Comparison of ENCODE assay signal across 8 cellular contexts in genomic region chr13:41059466-41059865, GRCh38. TPM values are rescaled to one million over a fixed set of nuclear protein-coding genes. Genes with fewer than 3 reads are reported as not detected.
A peak's percentile ranks its signal among the peaks of the same experiment; 100 is the strongest.
DNase-seq lines count a peak whose midpoint lies in the region; ATAC-seq, FAIRE-seq and TF ChIP-seq lines count a peak whose summit lies in the region.

No MANE protein-coding gene starts in this region.

- no peak for ATAC-seq in GM21515 (IDR thresholded peaks at IDR 0.05; ENCODE audit: unreplicated experiment)
- no peak for ATAC-seq in GM21526 (IDR thresholded peaks at IDR 0.05; ENCODE audit: low FRiP score, unreplicated experiment)
- no peak for ATAC-seq in GM19351 (IDR thresholded peaks at IDR 0.05; ENCODE audit: unreplicated experiment)

- FAIRE-seq in GM18507 (lab: Jason Lieb, UNC) = peak; percentile 50

- no peak for TF ChIP-seq EP300 in neural cell (conservative IDR thresholded peaks at IDR 0.05; ENCODE audit: poor library complexity, severe bottlenecking)

- H3K4me3 ChIP-seq in NT2/D1 (ENCODE audit: insufficient read length, low read depth) (peak overlapping the region; percentile 86), neural cell (ENCODE audit: low read length) (peak overlapping the region; percentile 90)
- H3K4me3 ChIP-seq in effector memory CD4-positive, alpha-beta T cell (ENCODE audit: insufficient read depth, low read depth, low read length, poor library complexity, severe bottlenecking) = peak overlapping the region; percentile 88

- H3K4me1 ChIP-seq in NT2/D1 (ENCODE audit: insufficient read depth, insufficient read length) = no peaks in the 10 kb centered on the region
- peaks cover 3% of the 10 kb centered on the region for H3K4me1 ChIP-seq in effector memory CD4-positive, alpha-beta T cell (ENCODE audit: control insufficient read depth, insufficient read depth, low read length, poor library complexity, severe bottlenecking)

- TF ChIP-seq RAD21 in neural cell (conservative IDR thresholded peaks at IDR 0.05) = no peak

- no peaks in the 10 kb centered on the region for H3K9me2 ChIP-seq in neural cell (ENCODE audit: insufficient read depth, low read length)

- H3F3A ChIP-seq in neural cell (ENCODE audit: insufficient read depth, low read length, poor library complexity, severe bottlenecking) = peaks cover 12% of the 10 kb centered on the region

- H2AFZ ChIP-seq in neural cell (ENCODE audit: low read depth, low read length) = peak overlapping the region; percentile 75

- H3K27me3 ChIP-seq in NT2/D1 (ENCODE audit: insufficient read depth, insufficient read length) (no peaks in the 10 kb centered on the region), neural cell (ENCODE audit: insufficient read depth, low read depth, low read length) (no peaks in the 10 kb centered on the region)
- H3K27me3 ChIP-seq in effector memory CD4-positive, alpha-beta T cell (replicated peaks; ENCODE audit: control insufficient read depth, insufficient read depth, low read length, poor library complexity, severe bottlenecking) = no peaks in the 10 kb centered on the region

- H3K27ac ChIP-seq in effector memory CD4-positive, alpha-beta T cell (ENCODE audit: insufficient read depth, low read length, poor library complexity, severe bottlenecking) = peak overlapping the region; percentile 82
- H3K27ac ChIP-seq in neural cell (ENCODE audit: low read length) = no peak overlapping the region

- no peak for TF ChIP-seq CTCF in neural cell (IDR thresholded peaks at IDR 0.05; ENCODE audit: poor library complexity, severe bottlenecking)

- H3K9ac ChIP-seq in NT2/D1 (ENCODE audit: insufficient read length, low read depth) (peak overlapping the region; percentile 88), neural cell (ENCODE audit: low read length) (peak overlapping the region; percentile 78)

- peaks cover 18% of the 10 kb centered on the region for H3K79me2 ChIP-seq in neural cell (replicated peaks; ENCODE audit: insufficient read depth, low read length)

- DNase-seq in GM18507 (ENCODE audit: extremely low spot score, insufficient read length, low read depth) (no peak), NT2/D1 (ENCODE audit: low read depth, low spot score) (no peak)
- no peak for DNase-seq in effector memory CD4-positive, alpha-beta T cell
- DNase-seq in stimulated activated CD4-positive, alpha-beta T cell treated with anti-CD3 and anti-CD28 coated beads, Interleukin-4, amount 100 ng/mL, for 24 hours = no peak

- no peaks in the 10 kb centered on the region for H4K20me1 ChIP-seq in neural cell (ENCODE audit: insufficient read depth)

- H3K9me3 ChIP-seq in NT2/D1 (ENCODE audit: insufficient read depth, low read length) (peaks cover 8% of the 10 kb centered on the region; the same call in 1 of the 2 replicates), neural cell (ENCODE audit: low read length) (no peaks in the 10 kb centered on the region)
- H3K9me3 ChIP-seq in effector memory CD4-positive, alpha-beta T cell (ENCODE audit: control insufficient read depth, low read length) = no peaks in the 10 kb centered on the region

- peak overlapping the region; percentile 94 for H3K4me2 ChIP-seq in neural cell (ENCODE audit: low read length)

- peaks cover 17% of the 10 kb centered on the region for H3K36me3 ChIP-seq in NT2/D1 (ENCODE audit: insufficient read depth, insufficient read length, low read length)
- H3K36me3 ChIP-seq in effector memory CD4-positive, alpha-beta T cell (ENCODE audit: control insufficient read depth, insufficient read depth, low read length) = no peaks in the 10 kb centered on the region
- no peaks in the 10 kb centered on the region for H3K36me3 ChIP-seq in neural cell (ENCODE audit: insufficient read depth, low read length)

TF ChIP-seq in neural cell, 6 proteins besides CTCF, POLR2A, EP300 and RAD21:
- no peak for TF ChIP-seq POLR2AphosphoS5 (IDR thresholded peaks at IDR 0.05)
- TF ChIP-seq SMC3 (conservative IDR thresholded peaks at IDR 0.05; ENCODE audit: poor library complexity) = no peak
- TF ChIP-seq EZH2 (IDR thresholded peaks at IDR 0.05; ENCODE audit: borderline replicate concordance, insufficient read depth, low read length, poor library complexity, severe bottlenecking) = no peak
- TF ChIP-seq REST (IDR thresholded peaks at IDR 0.05; ENCODE audit: borderline replicate concordance) = no peak
- no peak for TF ChIP-seq TAF1 (IDR thresholded peaks at IDR 0.05; ENCODE audit: low read depth)
- no peak for TF ChIP-seq MXI1 (conservative IDR thresholded peaks at IDR 0.05; ENCODE audit: poor library complexity, severe bottlenecking)

RNA-seq across cellular contexts. Expression of gene WBP4, which starts 1.8 kb away (rescaled TPM):
- 13.8 and 19.0 TPM in 2 replicates for polyA plus RNA-seq in neural cell
- polyA minus RNA-seq in neural cell = 15.3 and 15.6 TPM in 2 replicates

RNA-seq across cellular contexts. Expression of gene ELF1, which starts 40.4 kb away (rescaled TPM):
- polyA plus RNA-seq in neural cell = 1.1 and 2.0 TPM in 2 replicates
- polyA minus RNA-seq in neural cell = 6.6 and 8.7 TPM in 2 replicates
